In the genomic region with DNA sequence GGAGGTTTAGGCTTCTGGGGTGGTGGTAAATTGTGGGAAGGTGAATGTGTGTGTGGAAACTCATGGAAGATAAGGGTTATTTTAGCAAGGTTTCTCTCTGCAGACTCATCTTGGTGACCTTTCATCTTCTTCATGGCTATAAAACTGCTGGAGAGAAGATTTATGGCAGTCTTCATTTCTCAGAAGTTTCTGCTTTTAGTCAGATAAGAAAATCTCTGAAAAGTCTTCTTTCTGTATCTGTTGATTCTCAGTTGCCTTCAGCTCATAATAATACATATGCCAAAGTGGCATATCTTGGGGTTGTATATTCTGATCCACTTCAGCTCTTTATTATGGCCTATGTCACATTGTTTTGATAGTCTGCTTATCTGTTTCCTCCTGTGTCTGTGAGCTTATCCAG, we compare ENCODE assay signal across 24 cellular contexts.
"Had no signal": no experiment of that assay in that cellular context is flagged by ENCODE, and none has a peak within 500 bp of the region (broad histone marks: within the 10 kb centered on the region; RNA-seq: fewer than 3 reads in every experiment).

No MANE protein-coding gene starts in this region.

- DNase-seq: colonic mucosa; cortex of kidney; effector CD8-positive, alpha-beta T cell; effector memory CD8-positive, alpha-beta T cell; endodermal cell; erythroblast; esophagus squamous epithelium; foreskin keratinocyte; heart left ventricle; immature natural killer cell; islet precursor cell; kidney; left cardiac atrium; left lung; left ventricle myocardium superior; lower lobe of right lung; mesenchymal stem cell; mucosa of descending colon; naive B cell; naive thymus-derived CD8-positive, alpha-beta T cell had no signal

- H3K4me2 ChIP-seq: hepatocyte had no signal

- ATAC-seq: effector memory CD8-positive, alpha-beta T cell; esophagus mucosa; gastroesophageal sphincter; heart left ventricle; left cardiac atrium; left lung; left ventricle myocardium superior; lower lobe of right lung; mucosa of descending colon; naive thymus-derived CD8-positive, alpha-beta T cell had no signal

- H3K36me3 ChIP-seq: colonic mucosa, esophagus squamous epithelium, gastroesophageal sphincter, heart left ventricle, left lung, lower lobe of right lung had no signal

- H3K4me3 ChIP-seq: colonic mucosa, esophagus squamous epithelium, gastroesophageal sphincter, heart left ventricle, hepatocyte, left lung, lower lobe of right lung, mucosa of descending colon had no signal

- H3K4me1 ChIP-seq: colonic mucosa, gastroesophageal sphincter, left lung, lower lobe of right lung had no signal

- H3K27me3 ChIP-seq: colonic mucosa, esophagus squamous epithelium, foreskin keratinocyte, heart left ventricle, hepatocyte, left lung had no signal

- H3K27ac ChIP-seq: colonic mucosa, epithelial cell of prostate, esophagus squamous epithelium, foreskin keratinocyte, gastroesophageal sphincter, heart left ventricle, hepatocyte, left lung, lower lobe of right lung had no signal

- H3K79me2 ChIP-seq: hepatocyte had no signal

- H2AFZ ChIP-seq: hepatocyte had no signal

- H3K9me3 ChIP-seq: colonic mucosa, esophagus squamous epithelium, lower lobe of right lung, mucosa of descending colon had no signal
